19 cellular contexts compared by ENCODE assay signal in genomic region chr5:60092671-60093422, GRCh38.
DNase-seq lines count a peak whose midpoint lies in the region; TF ChIP-seq lines count a peak whose summit lies in the region.
"Had no signal": no experiment of that assay in that cellular context is flagged by ENCODE, and none has a peak within 500 bp of the region (broad histone marks: within the 10 kb centered on the region; RNA-seq: fewer than 3 reads in every experiment).

No MANE protein-coding gene starts in this region.

- H3K4ac ChIP-seq in mesenchymal stem cell (ENCODE audit: low read depth in 1 of 2, low read length in 2 of 2), result no peak overlapping the region

- no peak overlapping the region for H2AFZ ChIP-seq in mesenchymal stem cell (ENCODE audit: low read depth, low read length)

- H2AK5ac ChIP-seq in mesenchymal stem cell (ENCODE audit: low read length, severe bottlenecking), result no peak overlapping the region

- no peak for TF ChIP-seq POLR2A in esophagus squamous epithelium (IDR thresholded peaks at IDR 0.05)

- no peaks in the 10 kb centered on the region for H3K79me1 ChIP-seq in mesenchymal stem cell (replicated peaks; ENCODE audit: low read length, poor library complexity, severe bottlenecking)

- peak; percentile 95 for DNase-seq in EL
- DNase-seq in NCI-H460 (ENCODE audit: extremely low read depth, low read depth), result peak; percentile 28
- peak; percentile 39 for DNase-seq in dedifferentiated amniotic fluid mesenchymal stem cell (ENCODE audit: extremely low spot score)
- peak; percentile 56 for DNase-seq in mesenchymal stem cell
- DNase-seq in esophagus squamous epithelium (lab: John Stamatoyannopoulos, UW), result no peak
- DNase-seq in DMS153 (lab: John Stamatoyannopoulos, UW), result no peak
- DNase-seq in NCI-H1930 (lab: John Stamatoyannopoulos, UW), result no peak
- DNase-seq in BE2C, result no peak
- DNase-seq: activated CD4-positive, alpha-beta T cell treated with anti-CD3 and anti-CD28 coated beads for 36 hours; activated T-cell treated with anti-CD3 and anti-CD28 coated beads, Interleukin-2, amount 50 U/mL, for 1 hour; adrenal gland; dermis blood vessel endothelial cell; NCI-H187; NCI-H526 treated with DMSO at 0.1 percent for 48 hours; RPMI8226; stimulated activated CD4-positive, alpha-beta T cell treated with anti-CD3 and anti-CD28 coated beads, Interleukin-4, amount 100 ng/mL, for 4 hours; T-helper 2 cell had no signal

- H3K23ac ChIP-seq in mesenchymal stem cell (ENCODE audit: low read length in 2 of 2), result no peak overlapping the region

- no peak overlapping the region for H4K91ac ChIP-seq in mesenchymal stem cell (ENCODE audit: low read length)

- no peak overlapping the region for H2BK15ac ChIP-seq in mesenchymal stem cell (ENCODE audit: low read depth, poor library complexity, severe bottlenecking)

- H3K4me1 ChIP-seq in mesenchymal stem cell (ENCODE audit: control insufficient read depth, insufficient read depth, low read depth, low read length), result no peaks in the 10 kb centered on the region
- no peaks in the 10 kb centered on the region for H3K4me1 ChIP-seq in esophagus squamous epithelium
- H3K4me1 ChIP-seq in BE2C, result no peaks in the 10 kb centered on the region
- H3K4me1 ChIP-seq: adrenal gland; BLaER1 treated with 17β-estradiol and CSF1 and Interleukin-3, amounts not matched to agents 10 nM and 100 nM had no signal

- H3K14ac ChIP-seq in mesenchymal stem cell (ENCODE audit: low read length in 2 of 2), result no peak overlapping the region

- 50% methylated on average over 4 of the region's 6 CpGs for WGBS in mesenchymal stem cell
- WGBS in esophagus squamous epithelium, 2 donors, result 60 to 61% methylated on average over 6 of the region's 6 CpGs

- H3K4me3 ChIP-seq in mesenchymal stem cell (ENCODE audit: insufficient read depth in 1 of 2, low read depth in 1 of 2, low read length in 2 of 2) (no peak overlapping the region), esophagus squamous epithelium (no peak overlapping the region), BE2C (ENCODE audit: low read depth, low read length) (no peak overlapping the region)
- H3K4me3 ChIP-seq: adrenal gland; BLaER1 treated with 17β-estradiol and CSF1 and Interleukin-3, amounts not matched to agents 10 nM and 100 nM had no signal

- H3K27ac ChIP-seq in mesenchymal stem cell (ENCODE audit: low read length, poor library complexity, severe bottlenecking) (no peak overlapping the region), esophagus squamous epithelium (no peak overlapping the region)
- H3K27ac ChIP-seq: adrenal gland; BLaER1 treated with 17β-estradiol and CSF1 and Interleukin-3, amounts not matched to agents 10 nM and 100 nM; KMS-11 had no signal

- H2BK12ac ChIP-seq in mesenchymal stem cell (ENCODE audit: low read length in 2 of 2), result no peak overlapping the region

- no peak overlapping the region for H2BK120ac ChIP-seq in mesenchymal stem cell (ENCODE audit: low read depth, low read length)

- H2BK5ac ChIP-seq in mesenchymal stem cell (ENCODE audit: low read depth, low read length, poor library complexity, severe bottlenecking), result no peak overlapping the region

- intact Hi-C loops in esophagus squamous epithelium (cut with DNase I), result no loop called here

- H3K9ac ChIP-seq in mesenchymal stem cell (ENCODE audit: low read length), result no peak overlapping the region
- H3K9ac ChIP-seq: BLaER1 treated with 17β-estradiol and CSF1 and Interleukin-3, amounts not matched to agents 10 nM and 100 nM; KMS-11 had no signal

- H3K36me3 ChIP-seq in mesenchymal stem cell (ENCODE audit: control insufficient read depth in 1 of 2, insufficient read depth in 2 of 2, low read depth in 1 of 2, low read length in 2 of 2) (no peaks in the 10 kb centered on the region), esophagus squamous epithelium (no peaks in the 10 kb centered on the region), BE2C (no peaks in the 10 kb centered on the region)
- H3K36me3 ChIP-seq: adrenal gland; BLaER1 treated with 17β-estradiol and CSF1 and Interleukin-3, amounts not matched to agents 10 nM and 100 nM had no signal

- no peak overlapping the region for H3K4me2 ChIP-seq in mesenchymal stem cell (ENCODE audit: low read length, poor library complexity, severe bottlenecking)
- H3K4me2 ChIP-seq: BLaER1 treated with 17β-estradiol and CSF1 and Interleukin-3, amounts not matched to agents 10 nM and 100 nM; KMS-11 had no signal

- no peak overlapping the region for H4K8ac ChIP-seq in mesenchymal stem cell (ENCODE audit: low read length)

- TF ChIP-seq CTCF in esophagus squamous epithelium (IDR thresholded peaks at IDR 0.05) (no peak), BE2C (IDR thresholded peaks at IDR 0.05; ENCODE audit: low read depth, low read length) (no peak)

- H3K9me3 ChIP-seq in mesenchymal stem cell (ENCODE audit: control insufficient read depth, low read length) (peaks cover 12% of the 10 kb centered on the region), esophagus squamous epithelium (no peaks in the 10 kb centered on the region), BE2C (no peaks in the 10 kb centered on the region)
- H3K9me3 ChIP-seq: adrenal gland had no signal

- no peak overlapping the region for H3K18ac ChIP-seq in mesenchymal stem cell (ENCODE audit: low read depth in 1 of 2, low read length in 2 of 2)

- no peaks in the 10 kb centered on the region for H3K27me3 ChIP-seq in mesenchymal stem cell (ENCODE audit: control insufficient read depth in 1 of 2, insufficient read depth in 1 of 2, low read length in 2 of 2)
- no peaks in the 10 kb centered on the region for H3K27me3 ChIP-seq in esophagus squamous epithelium
- H3K27me3 ChIP-seq in BE2C, result peaks cover 5% of the 10 kb centered on the region; the same call in 1 of the 2 replicates
- H3K27me3 ChIP-seq: adrenal gland; BLaER1 treated with 17β-estradiol and CSF1 and Interleukin-3, amounts not matched to agents 10 nM and 100 nM had no signal

Comparison
In these comparisons a context has a peak if more than half of its experiments do, and no peak if none do; other contexts are left out.
1. DNase-seq: peak in EL (single experiment), NCI-H460 (single experiment), dedifferentiated amniotic fluid mesenchymal stem cell (single experiment) and mesenchymal stem cell (single experiment); none in esophagus squamous epithelium (single experiment), DMS153 (single experiment), NCI-H1930 (0 of 2) and BE2C (single experiment).